10 cellular contexts compared by ENCODE assay signal in the genomic region with DNA sequence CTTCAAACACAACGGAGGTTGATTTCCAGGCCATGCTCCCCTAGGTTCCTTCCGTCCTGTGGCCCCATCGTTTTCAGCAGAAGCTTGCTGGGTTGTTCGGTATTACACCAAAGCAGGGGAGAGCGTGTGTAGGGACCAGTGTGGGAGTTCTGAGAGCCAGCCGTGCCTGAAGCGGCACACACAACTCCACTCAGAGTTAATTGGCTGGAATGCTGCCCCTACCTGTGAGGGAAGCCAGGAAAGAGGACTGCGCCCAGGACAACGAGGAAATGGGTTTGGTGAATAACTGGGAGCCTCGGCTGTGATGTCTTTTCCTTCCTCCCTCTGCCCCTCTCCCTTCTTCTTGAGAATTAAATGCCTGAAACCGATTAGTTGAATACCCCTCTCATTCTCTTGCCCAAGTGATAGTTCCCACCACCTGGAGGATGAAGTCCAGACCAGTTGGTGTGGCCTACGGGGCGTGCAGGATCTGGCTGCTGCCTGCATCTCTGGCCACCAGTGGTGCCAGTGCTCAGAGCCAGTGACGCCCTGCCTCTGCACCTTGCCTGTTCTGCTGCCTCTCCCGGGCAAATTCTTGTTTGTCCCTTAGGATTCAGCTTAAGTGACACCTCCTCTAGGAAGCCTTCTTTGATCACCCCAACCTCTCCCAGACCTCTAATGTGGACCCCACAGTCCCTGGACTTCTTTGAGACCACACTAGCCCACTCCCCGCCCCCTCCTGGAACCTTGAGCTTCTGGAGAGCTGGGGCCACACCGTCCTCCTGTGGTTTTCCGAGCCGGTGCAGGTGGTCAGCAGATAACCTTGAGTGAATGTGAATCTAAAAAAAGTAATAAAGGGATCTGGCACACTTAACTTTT. TPM values are rescaled to one million over a fixed set of nuclear protein-coding genes. Genes with fewer than 3 reads are reported as not detected.
DNase-seq lines count a peak whose midpoint lies in the region; ATAC-seq and TF ChIP-seq lines count a peak whose summit lies in the region.
"Had no signal": no experiment of that assay in that cellular context is flagged by ENCODE, and none has a peak within 500 bp of the region (broad histone marks: within the 10 kb centered on the region; RNA-seq: fewer than 3 reads in every experiment).

No MANE protein-coding gene starts in this region.

- peak overlapping the region; percentile 87 for H3K27ac Mint-ChIP-seq in activated CD4-positive, alpha-beta T cell treated with anti-CD3 and anti-CD28 coated beads, Interleukin-2, amount 10 ng/mL, durations not matched to agents 24 days and 14 days

- 69% methylated on average over 19 of the region's 19 CpGs for WGBS in liver
- 84% methylated on average over 19 of the region's 19 CpGs for WGBS in thymus

- peak overlapping the region; percentile 73 for H3K4me3 Mint-ChIP-seq in activated CD4-positive, alpha-beta T cell treated with anti-CD3 and anti-CD28 coated beads, Interleukin-2, amount 10 ng/mL, durations not matched to agents 24 days and 14 days

- H3K4me3 ChIP-seq in liver (ENCODE audit: low read depth in 1 of 3, low read length in 3 of 3), result no peak overlapping the region
- peak overlapping the region; percentile 22 for H3K4me3 ChIP-seq in thymus (ENCODE audit: low read length)

- H3K27me3 ChIP-seq in liver (ENCODE audit: control insufficient read depth in 4 of 4, insufficient read depth in 4 of 4, low read length in 3 of 4), result no peaks in the 10 kb centered on the region
- H3K27me3 ChIP-seq in thymus (ENCODE audit: control insufficient read depth, insufficient read depth), result no peaks in the 10 kb centered on the region

- H3K9me3 Mint-ChIP-seq in activated CD4-positive, alpha-beta T cell treated with anti-CD3 and anti-CD28 coated beads, Interleukin-2, amount 10 ng/mL, durations not matched to agents 24 days and 14 days, result no peaks in the 10 kb centered on the region

- no peak for TF ChIP-seq CTCF in liver (IDR thresholded peaks at IDR 0.05; ENCODE audit: low read depth, low read length, missing input control)

- peaks cover 46% of the 10 kb centered on the region for H3K4me1 Mint-ChIP-seq in activated CD4-positive, alpha-beta T cell treated with anti-CD3 and anti-CD28 coated beads, Interleukin-2, amount 10 ng/mL, durations not matched to agents 24 days and 14 days

- H3K27me3 Mint-ChIP-seq in activated CD4-positive, alpha-beta T cell treated with anti-CD3 and anti-CD28 coated beads, Interleukin-2, amount 10 ng/mL, durations not matched to agents 24 days and 14 days, result no peaks in the 10 kb centered on the region

- no peak for DNase-seq in activated CD4-positive, alpha-beta T cell treated with anti-CD3 and anti-CD28 coated beads, Interleukin-2, amount 10 ng/mL, durations not matched to agents 24 days and 14 days
- no peak for DNase-seq in activated CD4-positive, alpha-beta T cell treated with anti-CD3 and anti-CD28 coated beads, Interleukin-2, amount 50 U/mL, for 4 hours
- DNase-seq in activated gamma-delta T cell treated with Interleukin-2 at 50 U/mL for 16 hours, result no peak
- DNase-seq in erythroblast (lab: John Stamatoyannopoulos, UW), result no peak
- DNase-seq: NCI-H2081; stimulated activated CD4-positive, alpha-beta T cell treated with anti-CD3 and anti-CD28 coated beads, Interleukin-2, amount 100 ng/mL, for 48 hours had no signal

- peaks cover 5% of the 10 kb centered on the region for H3K36me3 Mint-ChIP-seq in activated CD4-positive, alpha-beta T cell treated with anti-CD3 and anti-CD28 coated beads, Interleukin-2, amount 10 ng/mL, durations not matched to agents 24 days and 14 days (ENCODE audit: low read depth)

- TF ChIP-seq POLR2A in erythroblast (IDR thresholded peaks at IDR 0.05; ENCODE audit: low read length), result no peak

- intact Hi-C loops in activated CD4-positive, alpha-beta T cell treated with anti-CD3 and anti-CD28 coated beads, Interleukin-2, amount 10 ng/mL, durations not matched to agents 24 days and 14 days (cut with micrococcal nuclease), result loop anchor here (5.0 kb wide), 1 partner anchor 36 kb away; the partner anchor contains the start of gene TBC1D14

- no peak for ATAC-seq in GM21737 (IDR thresholded peaks at IDR 0.05; ENCODE audit: unreplicated experiment)

- no peak overlapping the region for H3K9ac ChIP-seq in liver (ENCODE audit: low read depth in 1 of 2, low read length in 2 of 2)

- peaks cover 10 to 50% (median 26%) of the 10 kb centered on the region in 4 donors for H3K4me1 ChIP-seq in liver (ENCODE audit: control insufficient read depth in 4 of 4, insufficient read depth in 4 of 4, low read length in 3 of 4)
- H3K4me1 ChIP-seq in thymus (ENCODE audit: control insufficient read depth, insufficient read depth, low read length), result peaks cover 39% of the 10 kb centered on the region

- peak overlapping the region; percentile 71 for H3K27ac ChIP-seq in angular gyrus (ENCODE audit: low read depth, low read length)
- peak overlapping the region; percentile 21 to 83 for H3K27ac ChIP-seq in liver (ENCODE audit: low read depth in 1 of 2, low read length in 2 of 2)
- H3K27ac ChIP-seq in thymus (ENCODE audit: low read depth), result peak overlapping the region; percentile 94

- no peak for TF ChIP-seq RAD21 in liver (IDR thresholded peaks at IDR 0.05)

- no peaks in the 10 kb centered on the region for H3K9me3 ChIP-seq in liver (ENCODE audit: control insufficient read depth in 4 of 4, low read length in 3 of 4)
- no peaks in the 10 kb centered on the region for H3K9me3 ChIP-seq in thymus (ENCODE audit: control insufficient read depth)

- H3K36me3 ChIP-seq in liver (ENCODE audit: control insufficient read depth in 4 of 4, insufficient read depth in 3 of 4, low read depth in 1 of 4, low read length in 3 of 4), result no peaks in the 10 kb centered on the region
- H3K36me3 ChIP-seq in thymus (ENCODE audit: control insufficient read depth, insufficient read depth), result peaks cover 19% of the 10 kb centered on the region

TF ChIP-seq in liver, 16 proteins besides CTCF, POLR2A, EP300 and RAD21:
- TF ChIP-seq ATF3 (IDR thresholded peaks at IDR 0.05) (no peak), SP1 (IDR thresholded peaks at IDR 0.05) (no peak), JUND (IDR thresholded peaks at IDR 0.05) (no peak), FOXA2 (IDR thresholded peaks at IDR 0.05) (no peak), EGR1 (IDR thresholded peaks at IDR 0.05; ENCODE audit: low read depth in 2 of 2) (no peak), MAX (IDR thresholded peaks at IDR 0.05) (no peak), GABPA (IDR thresholded peaks at IDR 0.05 in 1 of 2, conservative IDR thresholded peaks at IDR 0.05 in 1 of 2) (no peak), NR2F2 (IDR thresholded peaks at IDR 0.05) (no peak), TAF1 (conservative IDR thresholded peaks at IDR 0.05) (no peak), HNF4A (conservative IDR thresholded peaks at IDR 0.05) (no peak), FOXA1 (IDR thresholded peaks at IDR 0.05) (no peak), REST (IDR thresholded peaks at IDR 0.05) (no peak)
- TF ChIP-seq, protein P1, sequence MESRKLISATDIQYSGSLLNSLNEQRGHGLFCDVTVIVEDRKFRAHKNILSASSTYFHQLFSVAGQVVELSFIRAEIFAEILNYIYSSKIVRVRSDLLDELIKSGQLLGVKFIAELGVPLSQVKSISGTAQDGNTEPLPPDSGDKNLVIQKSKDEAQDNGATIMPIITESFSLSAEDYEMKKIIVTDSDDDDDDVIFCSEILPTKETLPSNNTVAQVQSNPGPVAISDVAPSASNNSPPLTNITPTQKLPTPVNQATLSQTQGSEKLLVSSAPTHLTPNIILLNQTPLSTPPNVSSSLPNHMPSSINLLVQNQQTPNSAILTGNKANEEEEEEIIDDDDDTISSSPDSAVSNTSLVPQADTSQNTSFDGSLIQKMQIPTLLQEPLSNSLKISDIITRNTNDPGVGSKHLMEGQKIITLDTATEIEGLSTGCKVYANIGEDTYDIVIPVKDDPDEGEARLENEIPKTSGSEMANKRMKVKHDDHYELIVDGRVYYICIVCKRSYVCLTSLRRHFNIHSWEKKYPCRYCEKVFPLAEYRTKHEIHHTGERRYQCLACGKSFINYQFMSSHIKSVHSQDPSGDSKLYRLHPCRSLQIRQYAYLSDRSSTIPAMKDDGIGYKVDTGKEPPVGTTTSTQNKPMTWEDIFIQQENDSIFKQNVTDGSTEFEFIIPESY (IDR thresholded peaks at IDR 0.05), result no peak

RNA-seq across cellular contexts. Expression of gene TBC1D14, which starts 33.6 kb away (rescaled TPM):
- total RNA-seq in activated CD4-positive, alpha-beta T cell treated with anti-CD3 and anti-CD28 coated beads, Interleukin-2, amount 10 ng/mL, durations not matched to agents 24 days and 14 days, result 47.2 and 47.3 TPM in 2 replicates
- total RNA-seq in liver, result 10 to 100 TPM; 22.2 to 45.2 TPM
- polyA plus RNA-seq in liver (10 to 100 TPM; 10.0 to 23.2 TPM), thymus (28.4 TPM)
